ENCODE assay signal across 10 cellular contexts in the genomic region with DNA sequence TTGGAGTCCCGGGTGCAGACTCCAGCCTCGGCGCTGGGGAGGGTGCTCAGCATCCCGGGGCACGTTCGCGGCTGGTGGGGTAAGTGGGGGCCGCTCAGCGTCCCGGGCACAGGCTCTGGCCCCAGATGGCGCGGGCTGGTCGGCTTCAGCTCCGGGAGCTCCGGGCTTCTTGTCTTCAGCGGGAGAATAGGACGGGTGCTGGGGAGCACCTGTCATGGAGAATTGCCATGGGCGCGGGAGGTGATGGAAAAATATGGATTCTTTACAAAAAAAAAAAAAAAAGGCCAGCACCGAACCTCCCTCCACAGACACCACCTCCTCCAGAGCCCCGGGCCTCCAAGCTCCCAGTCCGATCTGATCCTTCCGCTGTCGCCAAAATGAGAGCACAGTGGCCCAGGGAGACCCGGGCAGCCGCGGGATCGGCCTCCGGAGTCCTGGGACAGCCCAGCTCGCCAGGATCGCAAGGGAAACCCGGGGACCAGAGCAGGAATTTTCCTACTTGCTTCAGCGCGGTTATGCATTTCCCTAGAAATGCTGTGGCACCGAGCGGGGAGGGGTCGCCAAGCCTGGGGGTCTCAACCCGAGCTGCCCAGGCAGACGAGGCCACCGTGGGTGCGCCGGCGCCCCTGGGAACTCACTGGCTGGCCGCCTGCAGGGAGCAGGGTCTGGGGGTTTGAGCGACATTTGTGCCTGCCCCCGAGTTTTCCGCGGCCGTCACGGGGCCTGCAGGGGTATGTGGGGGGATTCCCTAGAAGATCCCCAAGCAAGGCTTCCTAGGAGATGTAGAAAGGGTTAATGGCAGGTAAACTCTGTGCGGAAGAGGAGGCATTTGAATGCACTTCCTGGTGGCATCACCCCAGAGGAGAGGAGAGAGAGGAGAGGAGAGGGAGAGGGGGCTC.
DNase-seq lines count a peak whose midpoint lies in the region; ATAC-seq and TF ChIP-seq lines count a peak whose summit lies in the region.
"Had no signal": no experiment of that assay in that cellular context is flagged by ENCODE, and none has a peak within 500 bp of the region (broad histone marks: within the 10 kb centered on the region; RNA-seq: fewer than 3 reads in every experiment).

No MANE protein-coding gene starts in this region.

- no peak for ATAC-seq in mucosa of descending colon
- ATAC-seq: gastroesophageal sphincter; naive thymus-derived CD4-positive, alpha-beta T cell had no signal

- peaks cover 17% of the 10 kb centered on the region for H3K4me1 ChIP-seq in left ventricle myocardium inferior
- peaks cover 10% of the 10 kb centered on the region for H3K4me1 ChIP-seq in prostate gland (replicated peaks)
- H3K4me1 ChIP-seq in mucosa of descending colon (ENCODE audit: low read depth): no peaks in the 10 kb centered on the region

- peak; percentile 52 for DNase-seq in AG20443 (ENCODE audit: low spot score)
- DNase-seq in NCI-H2171 (lab: John Stamatoyannopoulos, UW): peak; percentile 13
- no peak for DNase-seq in left ventricle myocardium inferior
- no peak for DNase-seq in prostate gland (ENCODE audit: low spot score)
- DNase-seq in mucosa of descending colon: no peak
- no peak for DNase-seq in pons (ENCODE audit: low spot score)
- DNase-seq in 8988T: no peak
- DNase-seq in HUDEP-2 (lab: John Stamatoyannopoulos, UW; ENCODE audit: unreplicated experiment in 76 of 76): no peak
- DNase-seq: naive thymus-derived CD4-positive, alpha-beta T cell had no signal

- 6% methylated on average over 51 of the region's 51 CpGs for WGBS in prostate gland

- H3K36me3 ChIP-seq in left ventricle myocardium inferior: no peaks in the 10 kb centered on the region
- H3K36me3 ChIP-seq in prostate gland: no peaks in the 10 kb centered on the region
- H3K36me3 ChIP-seq in mucosa of descending colon (ENCODE audit: low read depth): no peaks in the 10 kb centered on the region
- H3K36me3 ChIP-seq: gastroesophageal sphincter had no signal

- TF ChIP-seq POLR2A in prostate gland (IDR thresholded peaks at IDR 0.05): no peak

- H3K4me3 ChIP-seq in left ventricle myocardium inferior (peak overlapping the region; percentile 57), prostate gland (peak overlapping the region; percentile 29 to 39), mucosa of descending colon (no peak overlapping the region)

- H3K27me3 ChIP-seq in left ventricle myocardium inferior (ENCODE audit: low read depth): peaks cover 97% of the 10 kb centered on the region
- H3K27me3 ChIP-seq in prostate gland (replicated peaks; ENCODE audit: insufficient read depth): peaks cover 16% of the 10 kb centered on the region

- intact Hi-C loops in left ventricle myocardium inferior (cut with micrococcal nuclease) (no loop called here), prostate gland (cut with DNase I) (loop anchor here (5.0 kb wide), 1 partner anchor 1693 kb away; no protein-coding TSS in a partner anchor), mucosa of descending colon (cut with DNase I, micrococcal nuclease) (loop anchor here in 1 of 2 donors (5.0 kb wide), 1 partner anchor 1693 kb away; no protein-coding TSS in a partner anchor)

- no peaks in the 10 kb centered on the region for H3K9me3 ChIP-seq in left ventricle myocardium inferior (replicated peaks)
- no peaks in the 10 kb centered on the region for H3K9me3 ChIP-seq in prostate gland
- no peaks in the 10 kb centered on the region for H3K9me3 ChIP-seq in mucosa of descending colon
- H3K9me3 ChIP-seq: gastroesophageal sphincter had no signal

- H3K27ac ChIP-seq in left ventricle myocardium inferior (replicated peaks) (no peak overlapping the region), prostate gland (no peak overlapping the region)
- H3K27ac ChIP-seq: gastroesophageal sphincter had no signal

- no peak for TF ChIP-seq CTCF in left ventricle myocardium inferior (IDR thresholded peaks at IDR 0.05; ENCODE audit: borderline replicate concordance)
- no peak for TF ChIP-seq CTCF in prostate gland (IDR thresholded peaks at IDR 0.05)
- TF ChIP-seq CTCF in mucosa of descending colon (IDR thresholded peaks at IDR 0.05): no peak

Comparison
In these comparisons a context has a peak if more than half of its experiments do, and no peak if none do; other contexts are left out.
1. DNase-seq: peak in AG20443 (single experiment) and NCI-H2171 (single experiment); none in left ventricle myocardium inferior (single experiment), prostate gland (single experiment), mucosa of descending colon (0 of 3), pons (single experiment), 8988T (single experiment) and HUDEP-2 (0 of 76).